Comparison of ENCODE assay signal across 8 cellular contexts in genomic region chr7:45000096-45001032, GRCh38. TPM values are rescaled to one million over a fixed set of nuclear protein-coding genes. Genes with fewer than 3 reads are reported as not detected.
DNase-seq lines count a peak whose midpoint lies in the region; ATAC-seq and TF ChIP-seq lines count a peak whose summit lies in the region.

Gene CCM2, plus strand, starts transcription at chr7:45000201. Its CDS starts 133 bp downstream, at chr7:45000334.

- peaks cover 45% of the 10 kb centered on the region for H3K4me1 Mint-ChIP-seq in activated T-helper 2 cell treated with anti-CD3 and anti-CD28 coated beads, Interferon-gamma antibody, Interleukin-2, Interleukin-4, amounts not matched to agents 10 μg/mL and 5 μg/mL and 100 μg/mL, durations not matched to agents 14 hours and 24 hours and 36 hours (ENCODE audit: low read depth)
- peaks cover 22% of the 10 kb centered on the region for H3K4me1 Mint-ChIP-seq in osteocyte (ENCODE audit: unreplicated experiment)

- peaks cover 10% of the 10 kb centered on the region; the same call in 1 of the 2 replicates for H3K36me3 ChIP-seq in Karpas-422 (ENCODE audit: insufficient read depth, low read length)

- in situ Hi-C loops in GM13977 (cut with MboI; ENCODE audit: low pct_unique_long_range_greater_than_20kb, low sequenced_read_pairs, unreplicated experiment): no loop called here

- no peak for TF ChIP-seq CTCF in AG04450 (IDR thresholded peaks at IDR 0.05; ENCODE audit: low read depth, low read length)
- no peak for TF ChIP-seq CTCF in osteocyte (IDR thresholded peaks at IDR 0.05)
- no peak for TF ChIP-seq CTCF in GM13977 (IDR thresholded peaks at IDR 0.05; ENCODE audit: extremely low read depth, insufficient read depth, missing control alignments)

- H3K9me3 ChIP-seq in AG04450 (ENCODE audit: control insufficient read depth, insufficient read depth, low read length): no peaks in the 10 kb centered on the region
- no peaks in the 10 kb centered on the region for H3K9me3 ChIP-seq in Karpas-422 (ENCODE audit: low read length)

- peak within 1 kb of the TSS; percentile 84 for H3K4me3 ChIP-seq in AG04450 (ENCODE audit: low read depth, low read length)
- peak within 1 kb of the TSS; percentile 99 for H3K4me3 ChIP-seq in Karpas-422 (ENCODE audit: low read length)

- H3K4me1 ChIP-seq in Karpas-422 (ENCODE audit: low read length): peaks cover 73% of the 10 kb centered on the region

- H3K27me3 Mint-ChIP-seq in activated T-helper 2 cell treated with anti-CD3 and anti-CD28 coated beads, Interferon-gamma antibody, Interleukin-2, Interleukin-4, amounts not matched to agents 10 μg/mL and 5 μg/mL and 100 μg/mL, durations not matched to agents 14 hours and 24 hours and 36 hours (ENCODE audit: low read depth): no peaks in the 10 kb centered on the region
- H3K27me3 Mint-ChIP-seq in osteocyte (ENCODE audit: unreplicated experiment): no peaks in the 10 kb centered on the region

- peaks cover 11% of the 10 kb centered on the region for H4K20me1 ChIP-seq in Karpas-422 (ENCODE audit: insufficient read depth, low read depth, low read length)

- peaks cover 16% of the 10 kb centered on the region for H3K36me3 Mint-ChIP-seq in activated T-helper 2 cell treated with anti-CD3 and anti-CD28 coated beads, Interferon-gamma antibody, Interleukin-2, Interleukin-4, amounts not matched to agents 10 μg/mL and 5 μg/mL and 100 μg/mL, durations not matched to agents 14 hours and 24 hours and 36 hours (ENCODE audit: low read depth)
- H3K36me3 Mint-ChIP-seq in osteocyte (ENCODE audit: unreplicated experiment): no peaks in the 10 kb centered on the region

- H3K27me3 ChIP-seq in AG04450 (ENCODE audit: control insufficient read depth, insufficient read depth, low read length) (no peaks in the 10 kb centered on the region), Karpas-422 (ENCODE audit: low read length) (no peaks in the 10 kb centered on the region)

- ATAC-seq in GM18498 (IDR thresholded peaks at IDR 0.05; ENCODE audit: unreplicated experiment) (peak; percentile 4), Right ventricle myocardium superior (ENCODE audit: poor library complexity) (peak; percentile 23)

- peak within 1 kb of the TSS; percentile 72; the same call in 1 of the 2 replicates for H2AFZ ChIP-seq in Karpas-422 (ENCODE audit: low read length)

- no peak for DNase-seq in AG04450 (ENCODE audit: low read depth, low spot score)
- peak; percentile 76 for DNase-seq in Karpas-422
- DNase-seq in activated T-helper 2 cell treated with anti-CD3 and anti-CD28 coated beads, Interferon-gamma antibody, Interleukin-2, Interleukin-4, amounts not matched to agents 10 μg/mL and 5 μg/mL and 100 μg/mL, durations not matched to agents 14 hours and 24 hours and 36 hours (ENCODE audit: low spot score): no peak
- peak; percentile 83 for DNase-seq in Right ventricle myocardium superior
- DNase-seq in osteocyte (ENCODE audit: extremely low spot score, unreplicated experiment): no peak
- DNase-seq in GM13977 (ENCODE audit: low spot score): no peak
- no peak for DNase-seq in NCI-H1694 treated with DMSO at 0.1 percent for 48 hours (lab: John Stamatoyannopoulos, UW)

- peak within 1 kb of the TSS; percentile 100 for H3K4me2 ChIP-seq in Karpas-422 (ENCODE audit: low read depth, low read length, poor library complexity, severe bottlenecking)

- H3K79me2 ChIP-seq in Karpas-422 (ENCODE audit: low read length): peaks cover 50% of the 10 kb centered on the region

- intact Hi-C loops in activated T-helper 2 cell treated with anti-CD3 and anti-CD28 coated beads, Interferon-gamma antibody, Interleukin-2, Interleukin-4, amounts not matched to agents 10 μg/mL and 5 μg/mL and 100 μg/mL, durations not matched to agents 14 hours and 24 hours and 36 hours (cut with micrococcal nuclease): loop anchor here (1.0 to 2.0 kb wide), 3 partner anchors 32 to 115 kb away; partner anchors contain the start of genes PURB and TBRG4
- intact Hi-C loops in Right ventricle myocardium superior (cut with DNase I): loop anchor here (5.0 kb wide), 1 partner anchor 107 kb away; no protein-coding TSS in a partner anchor

- peak within 1 kb of the TSS; percentile 95 for H3K4me3 Mint-ChIP-seq in activated T-helper 2 cell treated with anti-CD3 and anti-CD28 coated beads, Interferon-gamma antibody, Interleukin-2, Interleukin-4, amounts not matched to agents 10 μg/mL and 5 μg/mL and 100 μg/mL, durations not matched to agents 14 hours and 24 hours and 36 hours (ENCODE audit: low read depth)
- H3K4me3 Mint-ChIP-seq in osteocyte (ENCODE audit: unreplicated experiment): peak within 1 kb of the TSS; percentile 91

- peak within 1 kb of the TSS; percentile 98 for H3K9ac ChIP-seq in Karpas-422 (ENCODE audit: low read length)

- H3K27ac ChIP-seq in AG04450 (ENCODE audit: low read depth, low read length): peak within 1 kb of the TSS; percentile 73
- peak within 1 kb of the TSS; percentile 98 for H3K27ac ChIP-seq in Karpas-422 (ENCODE audit: low read length)

- H3K9me2 ChIP-seq in Karpas-422 (replicated peaks; ENCODE audit: insufficient read depth, low read length): no peaks in the 10 kb centered on the region

- H3K27ac Mint-ChIP-seq in activated T-helper 2 cell treated with anti-CD3 and anti-CD28 coated beads, Interferon-gamma antibody, Interleukin-2, Interleukin-4, amounts not matched to agents 10 μg/mL and 5 μg/mL and 100 μg/mL, durations not matched to agents 14 hours and 24 hours and 36 hours: peak within 1 kb of the TSS; percentile 94
- H3K27ac Mint-ChIP-seq in osteocyte (ENCODE audit: unreplicated experiment): peak within 1 kb of the TSS; percentile 94

- CTCF ChIA-PET in AG04450 (lab: Charles Lee): interaction anchor here (0.6 to 1.1 kb wide), 8 partner anchors 27 to 158 kb away, joined by 3 to 5 read pairs (median 4); no protein-coding TSS in a partner anchor

- no peaks in the 10 kb centered on the region for H3K9me3 Mint-ChIP-seq in activated T-helper 2 cell treated with anti-CD3 and anti-CD28 coated beads, Interferon-gamma antibody, Interleukin-2, Interleukin-4, amounts not matched to agents 10 μg/mL and 5 μg/mL and 100 μg/mL, durations not matched to agents 14 hours and 24 hours and 36 hours
- H3K9me3 Mint-ChIP-seq in osteocyte (ENCODE audit: unreplicated experiment): no peaks in the 10 kb centered on the region

- POLR2A ChIA-PET in AG04450 (lab: Yijun Ruan, JAX): interaction anchor here (0.6 to 1.5 kb wide), 3 partner anchors 11 to 21 kb away, joined by 3 to 5 read pairs (median 4); no protein-coding TSS in a partner anchor

RNA-seq across cellular contexts. Expression of gene CCM2, which starts in this region (rescaled TPM):
- 24.7 and 40.6 TPM in 2 replicates for polyA plus RNA-seq in AG04450 (2011; rRNA removed)
- polyA minus RNA-seq in AG04450 (2011; rRNA and poly(A)+ RNA removed): 35.8 and 59.6 TPM in 2 replicates
- 42.5 and 78.8 TPM in 2 replicates for total RNA-seq in Karpas-422 (2014; rRNA removed; shearing (Covaris generic); ENCODE audit: low replicate concordance)
- total RNA-seq in activated T-helper 2 cell treated with anti-CD3 and anti-CD28 coated beads, Interferon-gamma antibody, Interleukin-2, Interleukin-4, amounts not matched to agents 10 μg/mL and 5 μg/mL and 100 μg/mL, durations not matched to agents 14 hours and 24 hours and 36 hours: 61.3 and 61.7 TPM in 2 replicates
- total RNA-seq in Right ventricle myocardium superior (30.3 TPM), osteocyte (41.4 and 42.3 TPM in 2 replicates)

Comparison
In these comparisons a context has a peak if more than half of its experiments do, and no peak if none do; other contexts are left out.
1. DNase-seq: peak in Karpas-422 (single experiment) and Right ventricle myocardium superior (single experiment); none in AG04450 (single experiment), activated T-helper 2 cell treated with anti-CD3 and anti-CD28 coated beads, Interferon-gamma antibody, Interleukin-2, Interleukin-4, amounts not matched to agents 10 μg/mL and 5 μg/mL and 100 μg/mL, durations not matched to agents 14 hours and 24 hours and 36 hours (single experiment), osteocyte (single experiment), GM13977 (single experiment) and NCI-H1694 treated with DMSO at 0.1 percent for 48 hours (single experiment).